ENCODE assay signal across 7 cellular contexts in genomic region chr1:156704930-156705320, GRCh38. TPM values are rescaled to one million over a fixed set of nuclear protein-coding genes. Genes with fewer than 3 reads are reported as not detected.
DNase-seq lines count a peak whose midpoint lies in the region; ATAC-seq, FAIRE-seq and TF ChIP-seq lines count a peak whose summit lies in the region.

No MANE protein-coding gene starts in this region.

- TF ChIP-seq CTCF in dorsolateral prefrontal cortex (IDR thresholded peaks at IDR 0.05 in 54 of 56, conservative IDR thresholded peaks at IDR 0.05 in 2 of 56; ENCODE audit: low read depth in 1 of 56, partially characterized antibody in 56 of 56), result no peak
- no peak for TF ChIP-seq CTCF in thoracic aorta (IDR thresholded peaks at IDR 0.05)

- DNase-seq in H54 (ENCODE audit: insufficient read length, low spot score) (peak; percentile 71), dorsolateral prefrontal cortex (peak in 3 of 10 donors; percentile 47 to 82 (median 79)), thoracic aorta (ENCODE audit: low spot score) (peak; percentile 58), hippocampal formation (lab: John Stamatoyannopoulos, UW) (no peak), NCI-H2029 (lab: John Stamatoyannopoulos, UW) (no peak)

- FAIRE-seq in H54 (lab: Jason Lieb, UNC), result no peak

- H3K27ac ChIP-seq in dorsolateral prefrontal cortex, result peak overlapping the region in 6 of 59 donors; percentile 24 to 89 (median 85)
- no peak overlapping the region for H3K27ac ChIP-seq in mucosa of rectum (ENCODE audit: low read depth in 2 of 2, low read length in 2 of 2)
- no peak overlapping the region for H3K27ac ChIP-seq in thoracic aorta

- H3K9ac ChIP-seq in mucosa of rectum (ENCODE audit: low read depth in 1 of 2, low read length in 2 of 2), result peak overlapping the region in 1 of 2 donors; percentile 25

- TF ChIP-seq POLR2A in H54 (IDR thresholded peaks at IDR 0.05; ENCODE audit: low read depth, low read length), result no peak

- H3K4me1 ChIP-seq in mucosa of rectum (ENCODE audit: control insufficient read depth in 2 of 2, insufficient read depth in 2 of 2, low read length in 2 of 2) (peaks cover 20 to 21% of the 10 kb centered on the region in 2 donors), thoracic aorta (ENCODE audit: control insufficient read depth in 1 of 2, low read depth in 2 of 2) (peaks cover 28 to 34% of the 10 kb centered on the region in 2 donors)

- H3K36me3 ChIP-seq in mucosa of rectum (ENCODE audit: control insufficient read depth in 2 of 2, insufficient read depth in 2 of 2, low read length in 2 of 2) (no peaks in the 10 kb centered on the region), thoracic aorta (no peaks in the 10 kb centered on the region)

- peaks cover 0 to 20% (median 0%) of the 10 kb centered on the region in 45 donors for H3K27me3 ChIP-seq in dorsolateral prefrontal cortex
- H3K27me3 ChIP-seq in mucosa of rectum (ENCODE audit: control insufficient read depth in 2 of 2, insufficient read depth in 2 of 2, low read length in 2 of 2), result peaks cover 20 to 24% of the 10 kb centered on the region in 2 donors
- H3K27me3 ChIP-seq in thoracic aorta (replicated peaks; ENCODE audit: insufficient read depth), result no peaks in the 10 kb centered on the region

- intact Hi-C loops in dorsolateral prefrontal cortex (cut with DNase I), result no loop called here

- ATAC-seq in SK-N-SH treated with all-trans-retinoic acid at 6 μM for 48 hours (peak; percentile 40), thoracic aorta (ENCODE audit: insufficient number of reproducible peaks, low FRiP score, low read depth) (peak; percentile 29)

- H3K9me3 ChIP-seq in mucosa of rectum (ENCODE audit: control insufficient read depth in 2 of 2, low read length in 2 of 2), result no peaks in the 10 kb centered on the region
- no peaks in the 10 kb centered on the region for H3K9me3 ChIP-seq in thoracic aorta

- H3K4me3 ChIP-seq in dorsolateral prefrontal cortex (peak overlapping the region; percentile 31 to 74 (median 59)), mucosa of rectum (ENCODE audit: low read length in 2 of 2) (peak overlapping the region; percentile 38 to 44), thoracic aorta (peak overlapping the region; percentile 74)

TF ChIP-seq in SK-N-SH treated with all-trans-retinoic acid at 6 μM for 48 hours, 23 proteins besides CTCF, POLR2A, EP300 and RAD21:
- TF ChIP-seq ESRRG (CRISPR knock-in tag; IDR thresholded peaks at IDR 0.05) (no peak), CSDC2 (CRISPR knock-in tag; IDR thresholded peaks at IDR 0.05) (0 out of 2 replicates have a peak, but pooled peaks have one; percentile 46), POU6F1 (CRISPR knock-in tag; IDR thresholded peaks at IDR 0.05; ENCODE audit: borderline replicate concordance, low read depth) (peak; percentile 85; the same call in 1 of the 2 replicates), ZFP3 (CRISPR knock-in tag; IDR thresholded peaks at IDR 0.05) (0 out of 2 replicates have a peak, but pooled peaks have one; percentile 45), CSRNP3 (CRISPR knock-in tag; IDR thresholded peaks at IDR 0.05) (no peak), SNAI2 (CRISPR knock-in tag; IDR thresholded peaks at IDR 0.05) (no peak), PATZ1 (CRISPR knock-in tag; IDR thresholded peaks at IDR 0.05; ENCODE audit: borderline replicate concordance) (peak; percentile 57), GLIS3 (CRISPR knock-in tag; IDR thresholded peaks at IDR 0.05) (no peak)

RNA-seq across cellular contexts. Expression of gene CRABP2, which starts 0.5 kb away (rescaled TPM):
- 10 to 100 TPM in 47 of 120 experiments, 1 to 10 TPM in 73; 1.8 to 25.0 (median 9.2) TPM for total RNA-seq in dorsolateral prefrontal cortex
- total RNA-seq in thoracic aorta, result 1 to 10 TPM; 1.3 to 7.0 TPM

RNA-seq across cellular contexts. Expression of gene METTL25B, which starts 23.3 kb away (rescaled TPM):
- total RNA-seq in dorsolateral prefrontal cortex, result 10 to 100 TPM; 18.8 to 53.1 (median 32.3) TPM
- total RNA-seq in thoracic aorta, result 10 to 100 TPM; 15.2 to 17.9 TPM

RNA-seq across cellular contexts. Expression of gene ISG20L2, which starts 23.6 kb away (rescaled TPM):
- total RNA-seq in dorsolateral prefrontal cortex, result 10 to 100 TPM; 16.3 to 48.9 (median 30.2) TPM
- total RNA-seq in thoracic aorta, result 10 to 100 TPM; 15.0 to 19.8 TPM

RNA-seq across cellular contexts. Expression of gene NES, which starts 27.7 kb away (rescaled TPM):
- total RNA-seq in dorsolateral prefrontal cortex (10 to 100 TPM in 116 of 120 experiments, 1 to 10 TPM in 4; 6.0 to 31.4 (median 15.6) TPM), thoracic aorta (10 to 100 TPM; 30.6 to 30.9 TPM)

RNA-seq across cellular contexts. Expression of gene MRPL24, which starts 36.0 kb away (rescaled TPM):
- total RNA-seq in dorsolateral prefrontal cortex (10 to 100 TPM; 38.0 to 78.2 (median 53.2) TPM), thoracic aorta (10 to 100 TPM; 22.6 to 35.6 TPM)

Comparison
In these comparisons a context has a peak if more than half of its experiments do, and no peak if none do; other contexts are left out.
1. DNase-seq: peak in H54 (single experiment) and thoracic aorta (single experiment); none in hippocampal formation (0 of 2) and NCI-H2029 (single experiment).
2. Peak in every context shown above with its lines, with median percentiles within 50 percentile points of each other: H3K4me3 ChIP-seq.